Comparison of ENCODE assay signal across 21 cellular contexts in genomic region chr1:14543191-14543849, GRCh38. TPM values are rescaled to one million over a fixed set of nuclear protein-coding genes. Genes with fewer than 3 reads are reported as not detected.
A peak's percentile ranks its signal among the peaks of the same experiment; 100 is the strongest.
DNase-seq lines count a peak whose midpoint lies in the region; ATAC-seq and TF ChIP-seq lines count a peak whose summit lies in the region.
"Had no signal": no experiment of that assay in that cellular context is flagged by ENCODE, and none has a peak within 500 bp of the region (broad histone marks: within the 10 kb centered on the region; RNA-seq: fewer than 3 reads in every experiment).

No MANE protein-coding gene starts in this region.

- H3F3A ChIP-seq in MM.1S (ENCODE audit: insufficient read depth, low read length): no peaks in the 10 kb centered on the region

- no peaks in the 10 kb centered on the region for H3K9me2 ChIP-seq in MM.1S (replicated peaks; ENCODE audit: insufficient read depth, low read length)

- no peaks in the 10 kb centered on the region for H3K9me3 Mint-ChIP-seq in MCF 10A (ENCODE audit: unreplicated experiment)
- no peaks in the 10 kb centered on the region for H3K9me3 Mint-ChIP-seq in activated T-helper 17 cell treated with anti-CD3 and anti-CD28 coated beads, Interleukin-2, amount 50 U/mL, for 72 hours
- H3K9me3 Mint-ChIP-seq: natural killer cell treated with Interleukin-12 subunit alpha and Interleukin-12 subunit beta and Interleukin-15 and Interleukin-18, amount 100 ng/mL, for 72 hours had no signal

- H3K27ac Mint-ChIP-seq in MCF 10A (ENCODE audit: low read depth, unreplicated experiment): peak overlapping the region; percentile 57
- no peak overlapping the region for H3K27ac Mint-ChIP-seq in activated T-helper 17 cell treated with anti-CD3 and anti-CD28 coated beads, Interleukin-2, amount 50 U/mL, for 72 hours
- H3K27ac Mint-ChIP-seq: activated CD8-positive, alpha-beta memory T cell treated with anti-CD3 and anti-CD28 coated beads, Interleukin-2, amount 10 ng/mL, durations not matched to agents 7 days and 5 days; natural killer cell treated with Interleukin-12 subunit alpha and Interleukin-12 subunit beta and Interleukin-15 and Interleukin-18, amount 100 ng/mL, for 72 hours had no signal

- DNase-seq in MCF 10A (ENCODE audit: unreplicated experiment): peak; percentile 45
- no peak for DNase-seq in mammary epithelial cell
- peak; percentile 38 for DNase-seq in adipocyte (ENCODE audit: low read depth)
- DNase-seq in glomerular visceral epithelial cell (ENCODE audit: extremely low spot score): peak; percentile 7
- no peak for DNase-seq in substantia nigra (lab: John Stamatoyannopoulos, UW)
- no peak for DNase-seq in MM.1S
- DNase-seq: activated CD4-positive, CD25-positive, alpha-beta regulatory T cell treated with anti-CD3 and anti-CD28 coated beads, Interleukin-2, amount 50 U/mL, for 72 hours; activated CD8-positive, alpha-beta memory T cell treated with anti-CD3 and anti-CD28 coated beads, Interleukin-2, amount 10 ng/mL, durations not matched to agents 7 days and 5 days; activated gamma-delta T cell treated with Interleukin-2 at 50 U/mL for 16 hours; dorsolateral prefrontal cortex; H7; MG63; NCI-H774; stimulated activated CD4-positive, alpha-beta T cell treated with anti-CD3 and anti-CD28 coated beads, Interleukin-4, amount 100 ng/mL, for 1 hour; stimulated activated CD8-positive, alpha-beta memory T cell treated with anti-CD3 and anti-CD28 coated beads, Interleukin-4, amount 100 ng/mL, for 48 hours; T-helper 2 cell; transverse colon had no signal

- H3K4me1 Mint-ChIP-seq in MCF 10A (ENCODE audit: insufficient read depth, unreplicated experiment): peaks cover 15% of the 10 kb centered on the region
- no peaks in the 10 kb centered on the region for H3K4me1 Mint-ChIP-seq in activated T-helper 17 cell treated with anti-CD3 and anti-CD28 coated beads, Interleukin-2, amount 50 U/mL, for 72 hours
- H3K4me1 Mint-ChIP-seq: activated CD8-positive, alpha-beta memory T cell treated with anti-CD3 and anti-CD28 coated beads, Interleukin-2, amount 10 ng/mL, durations not matched to agents 7 days and 5 days had no signal

- H3K36me3 Mint-ChIP-seq in MCF 10A (ENCODE audit: insufficient read depth, unreplicated experiment): no peaks in the 10 kb centered on the region
- H3K36me3 Mint-ChIP-seq in activated T-helper 17 cell treated with anti-CD3 and anti-CD28 coated beads, Interleukin-2, amount 50 U/mL, for 72 hours (ENCODE audit: low read depth): no peaks in the 10 kb centered on the region
- H3K36me3 Mint-ChIP-seq: activated CD8-positive, alpha-beta memory T cell treated with anti-CD3 and anti-CD28 coated beads, Interleukin-2, amount 10 ng/mL, durations not matched to agents 7 days and 5 days; natural killer cell treated with Interleukin-12 subunit alpha and Interleukin-12 subunit beta and Interleukin-15 and Interleukin-18, amount 100 ng/mL, for 72 hours had no signal

- H3K79me2 ChIP-seq in mammary epithelial cell (ENCODE audit: insufficient read depth, low read length) (no peaks in the 10 kb centered on the region), MM.1S (ENCODE audit: low read length) (no peaks in the 10 kb centered on the region)

- no peak overlapping the region for H3K9ac ChIP-seq in mammary epithelial cell (ENCODE audit: insufficient read depth, low read length)
- peak overlapping the region; percentile 59 for H3K9ac ChIP-seq in adipocyte (ENCODE audit: low read length)
- H3K9ac ChIP-seq in subcutaneous abdominal adipose tissue (ENCODE audit: low read length in 5 of 5): no peak overlapping the region
- no peak overlapping the region for H3K9ac ChIP-seq in MM.1S (ENCODE audit: low read length)

- dilution Hi-C loops in mammary epithelial cell (cut with HindIII; ENCODE audit: low sequenced_read_pairs): loop anchor here (5.0 kb wide), 1 partner anchor 41 kb away; no protein-coding TSS in a partner anchor

- no peak overlapping the region for H2AFZ ChIP-seq in mammary epithelial cell (ENCODE audit: low read depth, low read length)
- H2AFZ ChIP-seq in MM.1S (ENCODE audit: low read length): no peak overlapping the region

- no peaks in the 10 kb centered on the region for H3K27me3 Mint-ChIP-seq in MCF 10A (ENCODE audit: insufficient read depth, unreplicated experiment)
- peaks cover 8% of the 10 kb centered on the region for H3K27me3 Mint-ChIP-seq in activated T-helper 17 cell treated with anti-CD3 and anti-CD28 coated beads, Interleukin-2, amount 50 U/mL, for 72 hours

- in situ Hi-C loops in mammary epithelial cell (cut with MboI; ENCODE audit: low sequenced_read_pairs in 2 of 2): no loop called here

- whole genome bisulfite sequencing in mammary epithelial cell (ENCODE audit: low coverage, missing lambda C conversion rate): 79% methylated on average over 7 of the region's 7 CpGs

- POLR2A ChIA-PET in MCF 10A (lab: Yijun Ruan, JAX): interaction anchor here (0.8 to 1.2 kb wide), 2 partner anchors 18 to 21 kb away, joined by 3 to 6 read pairs; no protein-coding TSS in a partner anchor

- H3K27me3 ChIP-seq in mammary epithelial cell (ENCODE audit: insufficient read depth, low read length): no peaks in the 10 kb centered on the region
- no peaks in the 10 kb centered on the region for H3K27me3 ChIP-seq in adipocyte (replicated peaks; ENCODE audit: control insufficient read depth, insufficient read depth, low read length)
- H3K27me3 ChIP-seq in subcutaneous abdominal adipose tissue (ENCODE audit: control insufficient read depth in 5 of 5, insufficient read depth in 4 of 5, low read length in 5 of 5): no peaks in the 10 kb centered on the region
- no peaks in the 10 kb centered on the region for H3K27me3 ChIP-seq in MM.1S (replicated peaks; ENCODE audit: insufficient read depth, low read length)
- H3K27me3 ChIP-seq: dorsolateral prefrontal cortex, MG63, transverse colon had no signal

- H3K4me2 ChIP-seq in mammary epithelial cell (ENCODE audit: insufficient read depth, low read depth, low read length): no peak overlapping the region
- H3K4me2 ChIP-seq in MM.1S (ENCODE audit: low read depth, low read length): no peak overlapping the region

- H3K27ac ChIP-seq in mammary epithelial cell (ENCODE audit: insufficient read depth, low read depth, low read length): no peak overlapping the region
- peak overlapping the region; percentile 33 for H3K27ac ChIP-seq in subcutaneous abdominal adipose tissue (ENCODE audit: low read depth, low read length)
- no peak overlapping the region for H3K27ac ChIP-seq in substantia nigra (ENCODE audit: low read depth, low read length, poor library complexity, severe bottlenecking)
- H3K27ac ChIP-seq in MM.1S (ENCODE audit: low read length): no peak overlapping the region
- H3K27ac ChIP-seq: dorsolateral prefrontal cortex, transverse colon had no signal

- H3K4me3 ChIP-seq in mammary epithelial cell (replicated peaks in 1 of 3; ENCODE audit: insufficient read depth in 1 of 3, low read depth in 2 of 3, low read length in 3 of 3) (no peak overlapping the region), adipocyte (ENCODE audit: low read length) (peak overlapping the region; percentile 6), subcutaneous abdominal adipose tissue (ENCODE audit: low read depth in 1 of 5, low read length in 5 of 5) (peak overlapping the region in 1 of 5 donors; percentile 25), MM.1S (ENCODE audit: low read length) (no peak overlapping the region)
- H3K4me3 ChIP-seq: dorsolateral prefrontal cortex, lung, MG63, transverse colon had no signal

- BruUV-seq in MCF 10A (replicated peaks; lab: Mats Ljungman, UMichigan) (no TSS peak), mammary epithelial cell (replicated peaks; lab: Mats Ljungman, UMichigan) (no TSS peak)

- H4K20me1 ChIP-seq in mammary epithelial cell (ENCODE audit: insufficient read depth, low read length) (no peaks in the 10 kb centered on the region), MM.1S (ENCODE audit: insufficient read depth, low read length) (no peaks in the 10 kb centered on the region)

- no peak for ATAC-seq in activated T-helper 17 cell treated with anti-CD3 and anti-CD28 coated beads, Interleukin-2, amount 50 U/mL, for 72 hours (replicated peaks)
- ATAC-seq: activated CD8-positive, alpha-beta memory T cell treated with anti-CD3 and anti-CD28 coated beads, Interleukin-2, amount 10 ng/mL, durations not matched to agents 7 days and 5 days; natural killer cell treated with Interleukin-12 subunit alpha and Interleukin-12 subunit beta and Interleukin-15 and Interleukin-18, amount 100 ng/mL, for 72 hours had no signal

- intact Hi-C loops in MCF 10A (cut with micrococcal nuclease) (no loop called here), mammary epithelial cell (cut with micrococcal nuclease) (no loop called here)

- CTCF ChIA-PET in MCF 10A (lab: Yijun Ruan, JAX): interaction anchor here (0.6 to 0.8 kb wide), 3 partner anchors 26 to 484 kb away, joined by 3 to 4 read pairs (median 3); no protein-coding TSS in a partner anchor
- CTCF ChIA-PET in mammary epithelial cell (lab: Charles Lee; ENCODE audit: low non-redundant PET): no interaction called here

- H3K4me3 Mint-ChIP-seq in MCF 10A (ENCODE audit: unreplicated experiment): no peak overlapping the region
- no peak overlapping the region for H3K4me3 Mint-ChIP-seq in activated T-helper 17 cell treated with anti-CD3 and anti-CD28 coated beads, Interleukin-2, amount 50 U/mL, for 72 hours
- H3K4me3 Mint-ChIP-seq: activated CD8-positive, alpha-beta memory T cell treated with anti-CD3 and anti-CD28 coated beads, Interleukin-2, amount 10 ng/mL, durations not matched to agents 7 days and 5 days; natural killer cell treated with Interleukin-12 subunit alpha and Interleukin-12 subunit beta and Interleukin-15 and Interleukin-18, amount 100 ng/mL, for 72 hours had no signal

- H3K9me3 ChIP-seq in mammary epithelial cell (replicated peaks; ENCODE audit: insufficient read depth, low read length): no peaks in the 10 kb centered on the region
- H3K9me3 ChIP-seq in adipocyte (ENCODE audit: control insufficient read depth, low read length): peaks cover 3% of the 10 kb centered on the region
- H3K9me3 ChIP-seq in subcutaneous abdominal adipose tissue (ENCODE audit: control insufficient read depth in 5 of 5, low read length in 5 of 5): peaks cover 0 to 5% (median 0%) of the 10 kb centered on the region in 5 donors
- H3K9me3 ChIP-seq in MM.1S (replicated peaks; ENCODE audit: insufficient read depth, low read length): no peaks in the 10 kb centered on the region
- H3K9me3 ChIP-seq: MG63, transverse colon had no signal

- H3K4me1 ChIP-seq in mammary epithelial cell (ENCODE audit: insufficient read depth, low read length) (no peaks in the 10 kb centered on the region), adipocyte (ENCODE audit: control insufficient read depth, insufficient read depth, low read length) (peaks cover 32% of the 10 kb centered on the region), subcutaneous abdominal adipose tissue (ENCODE audit: control insufficient read depth in 5 of 5, insufficient read depth in 5 of 5, low read length in 5 of 5) (peaks cover 0 to 14% (median 8%) of the 10 kb centered on the region in 5 donors), MM.1S (ENCODE audit: low read length) (no peaks in the 10 kb centered on the region)
- H3K4me1 ChIP-seq: transverse colon had no signal

- H3K36me3 ChIP-seq in mammary epithelial cell (ENCODE audit: insufficient read depth, low read length) (no peaks in the 10 kb centered on the region), adipocyte (ENCODE audit: control insufficient read depth, insufficient read depth, low read length, severe bottlenecking) (no peaks in the 10 kb centered on the region), subcutaneous abdominal adipose tissue (ENCODE audit: control insufficient read depth in 5 of 5, insufficient read depth in 5 of 5, low read length in 5 of 5) (no peaks in the 10 kb centered on the region), MM.1S (replicated peaks; ENCODE audit: insufficient read depth, low read length) (no peaks in the 10 kb centered on the region)
- H3K36me3 ChIP-seq: MG63, transverse colon had no signal

- TF ChIP-seq CTCF in MCF 10A (IDR thresholded peaks at IDR 0.05; ENCODE audit: unreplicated experiment) (no peak), mammary epithelial cell (conservative IDR thresholded peaks at IDR 0.05 in 1 of 2, IDR thresholded peaks at IDR 0.05 in 1 of 2; ENCODE audit: extremely low read depth in 1 of 2, insufficient read depth in 1 of 2, low read depth in 1 of 2, low read length in 2 of 2) (no peak), MM.1S (IDR thresholded peaks at IDR 0.05; ENCODE audit: low read length) (no peak)

RNA-seq across cellular contexts. Expression of gene KAZN, which starts 55.2 kb away (rescaled TPM):
- total RNA-seq in MCF 10A (2022): 3.3 and 4.2 TPM in 2 replicates
- 10 to 100 TPM; 13.8 to 17.6 TPM for total RNA-seq in mammary epithelial cell
- polyA plus RNA-seq in mammary epithelial cell: 3.1 TPM
- 12.9 TPM for polyA minus RNA-seq in mammary epithelial cell
- under 1 TPM; 0.22 to 0.74 TPM for total RNA-seq in activated T-helper 17 cell treated with anti-CD3 and anti-CD28 coated beads, Interleukin-2, amount 50 U/mL, for 72 hours

Comparison
In these comparisons a context has a peak if more than half of its experiments do, and no peak if none do; other contexts are left out.
1. DNase-seq: peak in MCF 10A (single experiment), adipocyte (single experiment) and glomerular visceral epithelial cell (single experiment); none in mammary epithelial cell (single experiment), substantia nigra (0 of 49) and MM.1S (single experiment).